ENCODE assay signal across 8 cellular contexts in genomic region chr1:25148673-25149300, GRCh38.
DNase-seq lines count a peak whose midpoint lies in the region; ATAC-seq and TF ChIP-seq lines count a peak whose summit lies in the region.

No MANE protein-coding gene starts in this region.

- H3K4me3 Mint-ChIP-seq in endodermal cell = no peak overlapping the region
- no peak overlapping the region for H3K4me3 Mint-ChIP-seq in stimulated activated naive CD8-positive, alpha-beta T cell treated with anti-CD3 and anti-CD28 coated beads, Interleukin-15, amount 100 ng/mL, for 72 hours

- DNase-seq in stimulated activated CD4-positive, alpha-beta T cell treated with anti-CD3 and anti-CD28 coated beads, Interleukin-15, amount 100 ng/mL, for 24 hours = peak; percentile 24
- DNase-seq in stimulated activated CD4-positive, alpha-beta T cell treated with anti-CD3 and anti-CD28 coated beads, Interleukin-1b, Interleukin-23, amount 100 ng/mL, for 48 hours = no peak
- DNase-seq in RKO (ENCODE audit: low spot score) (peak; percentile 11), endodermal cell (peak; percentile 70), DMS114 treated with DMSO at 0.1 percent for 48 hours (lab: John Stamatoyannopoulos, UW; ENCODE audit: unreplicated experiment) (no peak), NCI-H510A treated with DMSO at 0.1 percent for 48 hours (lab: John Stamatoyannopoulos, UW) (no peak)
- peak; percentile 21 to 31 for DNase-seq in stimulated activated naive CD8-positive, alpha-beta T cell treated with anti-CD3 and anti-CD28 coated beads, Interleukin-15, amount 100 ng/mL, for 72 hours

- peak; percentile 64 for ATAC-seq in stimulated activated naive CD8-positive, alpha-beta T cell treated with anti-CD3 and anti-CD28 coated beads, Interleukin-15, amount 100 ng/mL, for 72 hours
- ATAC-seq in GM19351 (IDR thresholded peaks at IDR 0.05; ENCODE audit: unreplicated experiment) = no peak

- no peak overlapping the region for H3K27ac ChIP-seq in endodermal cell (ENCODE audit: low read depth, low read length)

- peak; percentile 78 for TF ChIP-seq CTCF in endodermal cell (conservative IDR thresholded peaks at IDR 0.05)

- peaks cover 2% of the 10 kb centered on the region for H3K4me1 Mint-ChIP-seq in endodermal cell
- H3K4me1 Mint-ChIP-seq in stimulated activated naive CD8-positive, alpha-beta T cell treated with anti-CD3 and anti-CD28 coated beads, Interleukin-15, amount 100 ng/mL, for 72 hours = peaks cover 8% of the 10 kb centered on the region

- peaks cover 10% of the 10 kb centered on the region for H3K9me3 Mint-ChIP-seq in endodermal cell
- H3K9me3 Mint-ChIP-seq in stimulated activated naive CD8-positive, alpha-beta T cell treated with anti-CD3 and anti-CD28 coated beads, Interleukin-15, amount 100 ng/mL, for 72 hours = no peaks in the 10 kb centered on the region

- H3K27ac Mint-ChIP-seq in endodermal cell = no peak overlapping the region
- no peak overlapping the region for H3K27ac Mint-ChIP-seq in stimulated activated naive CD8-positive, alpha-beta T cell treated with anti-CD3 and anti-CD28 coated beads, Interleukin-15, amount 100 ng/mL, for 72 hours

- peaks cover 3% of the 10 kb centered on the region for H3K27me3 Mint-ChIP-seq in endodermal cell (ENCODE audit: insufficient read depth)
- peaks cover 23% of the 10 kb centered on the region for H3K27me3 Mint-ChIP-seq in stimulated activated naive CD8-positive, alpha-beta T cell treated with anti-CD3 and anti-CD28 coated beads, Interleukin-15, amount 100 ng/mL, for 72 hours

- H3K9me3 ChIP-seq in endodermal cell (ENCODE audit: control insufficient read depth, low read length) = peaks cover 7% of the 10 kb centered on the region

- WGBS in endodermal cell (ENCODE audit: insufficient coverage in 1 of 2, insufficient read length in 1 of 2), 2 experiments = 63 to 100% methylated on average over 1 to 2 of the region's 2 CpGs

- no peak overlapping the region for H3K4me3 ChIP-seq in endodermal cell (ENCODE audit: low read length)

- no peak overlapping the region for H3K9ac ChIP-seq in endodermal cell (ENCODE audit: extremely low read depth, low read length, poor library complexity, severe bottlenecking)

- no peaks in the 10 kb centered on the region for H3K4me1 ChIP-seq in endodermal cell (ENCODE audit: control insufficient read depth, insufficient read depth, low read length)

- H3K36me3 Mint-ChIP-seq in endodermal cell (ENCODE audit: low read depth) = no peaks in the 10 kb centered on the region

- H3K36me3 ChIP-seq in endodermal cell (ENCODE audit: control insufficient read depth, insufficient read depth, low read length) = no peaks in the 10 kb centered on the region

- no peaks in the 10 kb centered on the region for H3K27me3 ChIP-seq in endodermal cell (ENCODE audit: control insufficient read depth, insufficient read depth, low read length, poor library complexity, severe bottlenecking)

Comparison
In these comparisons a context has a peak if more than half of its experiments do, and no peak if none do; other contexts are left out.
1. DNase-seq: peak in stimulated activated CD4-positive, alpha-beta T cell treated with anti-CD3 and anti-CD28 coated beads, Interleukin-15, amount 100 ng/mL, for 24 hours (single experiment), RKO (single experiment), endodermal cell (single experiment) and stimulated activated naive CD8-positive, alpha-beta T cell treated with anti-CD3 and anti-CD28 coated beads, Interleukin-15, amount 100 ng/mL, for 72 hours (2 of 2); none in stimulated activated CD4-positive, alpha-beta T cell treated with anti-CD3 and anti-CD28 coated beads, Interleukin-1b, Interleukin-23, amount 100 ng/mL, for 48 hours (single experiment), DMS114 treated with DMSO at 0.1 percent for 48 hours (single experiment) and NCI-H510A treated with DMSO at 0.1 percent for 48 hours (single experiment).